In the genomic region with DNA sequence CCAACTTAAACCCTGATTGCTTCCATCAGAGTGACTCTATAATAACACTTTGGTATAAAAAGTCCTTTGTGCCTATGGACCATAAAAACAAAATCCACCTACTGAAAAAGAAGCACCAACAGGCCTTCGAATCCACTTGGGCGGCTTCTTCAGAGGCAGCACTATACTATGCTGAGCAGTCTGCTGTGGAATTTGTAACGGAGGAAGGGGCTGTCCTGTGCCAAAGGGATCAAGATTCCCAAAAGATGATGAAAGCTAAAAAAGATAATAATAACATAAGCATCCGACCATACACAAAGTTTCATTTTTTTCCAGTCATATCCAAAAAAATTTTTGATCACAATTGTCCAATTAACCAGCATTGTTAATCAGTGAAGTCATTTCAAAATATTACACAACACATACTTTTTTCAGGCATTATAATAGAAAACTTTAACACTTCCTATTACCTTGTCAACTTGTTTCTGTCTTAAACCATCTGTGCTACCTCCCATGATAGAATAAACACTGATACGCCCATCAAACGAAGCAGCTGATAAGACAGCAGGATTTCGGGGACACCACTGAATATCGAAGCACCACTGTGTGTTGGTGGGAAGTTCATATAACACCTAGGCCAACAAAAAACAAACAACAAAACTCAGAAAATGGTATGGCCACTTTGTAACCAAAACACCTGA, we compare ENCODE assay signal across 17 cellular contexts. TPM values are rescaled to one million over a fixed set of nuclear protein-coding genes. Genes with fewer than 3 reads are reported as not detected.
DNase-seq lines count a peak whose midpoint lies in the region; ATAC-seq, FAIRE-seq and TF ChIP-seq lines count a peak whose summit lies in the region.
"Had no signal": no experiment of that assay in that cellular context is flagged by ENCODE, and none has a peak within 500 bp of the region (broad histone marks: within the 10 kb centered on the region; RNA-seq: fewer than 3 reads in every experiment).

No MANE protein-coding gene starts in this region.

- CTCF ChIA-PET in HepG2 (lab: Yijun Ruan, JAX; ENCODE audit: low intra/inter-chr PET ratio, low total read pairs): no interaction called here
- CTCF ChIA-PET in SK-N-SH (lab: Yijun Ruan, JAX): interaction anchor here (1.2 to 1.9 kb wide), 2 partner anchors 15 to 16 kb away, joined by 3 to 10 read pairs; no protein-coding TSS in a partner anchor

- H3K36me3 ChIP-seq in HepG2 (replicated peaks in 1 of 2; ENCODE audit: control insufficient read depth in 1 of 2, insufficient read depth in 2 of 2, low read length in 2 of 2) (peaks cover 19 to 81% of the 10 kb centered on the region in 2 experiments), right lobe of liver (peaks cover 10 to 91% (median 58%) of the 10 kb centered on the region in 4 donors), SK-N-SH (replicated peaks in 1 of 2; ENCODE audit: control insufficient read depth in 1 of 2, insufficient read depth in 2 of 2, low read length in 1 of 2) (peaks cover 66 to 88% of the 10 kb centered on the region in 2 experiments), spleen (peaks cover 5 to 100% (median 84%) of the 10 kb centered on the region in 6 donors)

- peaks cover 28% of the 10 kb centered on the region for H3K79me2 ChIP-seq in HepG2 (ENCODE audit: insufficient read depth, low read length)
- H3K79me2 ChIP-seq in SK-N-SH (ENCODE audit: insufficient read depth): peaks cover 80% of the 10 kb centered on the region

- in situ Hi-C loops in HepG2 (cut with HindIII; ENCODE audit: extremely low pct_ligation_motif_present, low pct_unique_long_range_greater_than_20kb): no loop called here

- TF ChIP-seq RAD21 in HepG2 (CRISPR knock-in tag; IDR thresholded peaks at IDR 0.05): no peak
- TF ChIP-seq RAD21 in SK-N-SH (IDR thresholded peaks at IDR 0.05; ENCODE audit: low read length): no peak

- H3F3A ChIP-seq in SK-N-SH (replicated peaks; ENCODE audit: insufficient read depth): peaks cover 73% of the 10 kb centered on the region

- no peak overlapping the region for H3K27ac ChIP-seq in HepG2 (ENCODE audit: extremely low read length, insufficient read depth, low read length)
- H3K27ac ChIP-seq in right lobe of liver: no peak overlapping the region
- H3K27ac ChIP-seq in SK-N-SH (ENCODE audit: low read depth in 2 of 2, low read length in 1 of 2): peak overlapping the region; percentile 12 to 92; a peak in 3 of 4 replicates
- peak overlapping the region; percentile 83 for H3K27ac ChIP-seq in epithelial cell of prostate
- peak overlapping the region in 7 of 8 donors; percentile 53 to 83 (median 75) for H3K27ac ChIP-seq in spleen
- H3K27ac ChIP-seq: cardiac muscle cell had no signal

- TF ChIP-seq EP300 in HepG2 (IDR thresholded peaks at IDR 0.05; ENCODE audit: low read depth in 2 of 2, low read length in 2 of 2) (no peak), HepG2 (CRISPR knock-in tag; IDR thresholded peaks at IDR 0.05; ENCODE audit: borderline replicate concordance) (no peak), SK-N-SH (IDR thresholded peaks at IDR 0.05; ENCODE audit: borderline replicate concordance in 1 of 2, low read depth in 1 of 2, low read length in 1 of 2) (no peak)

- TF ChIP-seq POLR2A in HepG2 (IDR thresholded peaks at IDR 0.05; ENCODE audit: insufficient read depth in 1 of 2, low read depth in 2 of 2, low read length in 2 of 2) (no peak; a peak in 1 of 4 replicates), right lobe of liver (IDR thresholded peaks at IDR 0.05) (no peak), spleen (IDR thresholded peaks at IDR 0.05) (no peak)

- intact Hi-C loops in HepG2 (cut with micrococcal nuclease; ENCODE audit: unreplicated experiment) (no loop called here), right lobe of liver (cut with DNase I) (no loop called here), spleen (cut with DNase I; ENCODE audit: low total_unique reads) (no loop called here)

- no peak for DNase-seq in HepG2 (ENCODE audit: low spot score)
- DNase-seq in right lobe of liver: no peak
- DNase-seq in SK-N-SH: no peak
- DNase-seq in epithelial cell of prostate (ENCODE audit: low read depth, low spot score): no peak
- DNase-seq in spleen: no peak
- no peak for DNase-seq in KG1 (lab: John Stamatoyannopoulos, UW)
- DNase-seq in glomerular visceral epithelial cell (ENCODE audit: extremely low spot score): no peak
- DNase-seq: activated CD4-positive, CD25-positive, alpha-beta regulatory T cell treated with anti-CD3 and anti-CD28 coated beads, Interleukin-2, amount 50 U/mL, for 72 hours; DMS79 treated with DMSO at 0.1 percent for 48 hours; endodermal cell; heart left ventricle; NCI-H1048; NCI-H2171; stimulated activated CD4-positive, alpha-beta T cell treated with anti-CD3 and anti-CD28 coated beads, Interleukin-4, amount 100 ng/mL, for 24 hours had no signal

- ATAC-seq in HepG2: peak; percentile 16; the same call in 2 of the 3 replicates
- no peak for ATAC-seq in right lobe of liver
- no peak for ATAC-seq in GM19328 (IDR thresholded peaks at IDR 0.05; ENCODE audit: unreplicated experiment)
- ATAC-seq: GM12878, heart left ventricle had no signal

- WGBS in HepG2 (ENCODE audit: low lambda C conversion rate): 96% methylated on average over 8 of the region's 8 CpGs
- 82% methylated on average over 8 of the region's 8 CpGs for WGBS in right lobe of liver (ENCODE audit: insufficient coverage, low coverage, low lambda C conversion rate, missing lambda C conversion rate)
- WGBS in SK-N-SH (ENCODE audit: low lambda C conversion rate): 94% methylated on average over 8 of the region's 8 CpGs
- 85 to 91% (median 89%) methylated on average over 8 of the region's 8 CpGs for WGBS in spleen, 5 donors

- no peaks in the 10 kb centered on the region for H3K9me2 ChIP-seq in SK-N-SH

- H3K9ac ChIP-seq in HepG2 (ENCODE audit: insufficient read depth, low read depth, low read length) (no peak overlapping the region), SK-N-SH (peak overlapping the region; percentile 55; the same call in 1 of the 2 replicates)

- no peaks in the 10 kb centered on the region for H3K9me3 ChIP-seq in HepG2 (ENCODE audit: low read length)
- no peaks in the 10 kb centered on the region for H3K9me3 ChIP-seq in right lobe of liver
- H3K9me3 ChIP-seq in SK-N-SH: no peaks in the 10 kb centered on the region
- H3K9me3 ChIP-seq in spleen: no peaks in the 10 kb centered on the region
- H3K9me3 ChIP-seq: heart left ventricle had no signal

- H3K4me2 ChIP-seq in HepG2 (ENCODE audit: low read depth, low read length): no peak overlapping the region
- peak overlapping the region; percentile 58; the same call in 1 of the 2 replicates for H3K4me2 ChIP-seq in SK-N-SH

- H3K27me3 ChIP-seq in HepG2 (ENCODE audit: control insufficient read depth in 1 of 2, insufficient read depth in 2 of 2, low read length in 2 of 2) (no peaks in the 10 kb centered on the region), right lobe of liver (no peaks in the 10 kb centered on the region), SK-N-SH (ENCODE audit: insufficient read depth) (no peaks in the 10 kb centered on the region), spleen (replicated peaks in 1 of 7) (no peaks in the 10 kb centered on the region)
- H3K27me3 ChIP-seq: cardiac muscle cell, heart left ventricle had no signal

- H3K4me3 ChIP-seq in HepG2 (replicated peaks in 1 of 3; ENCODE audit: insufficient read depth in 1 of 3, low read depth in 2 of 3, low read length in 3 of 3): no peak overlapping the region
- H3K4me3 ChIP-seq in right lobe of liver: no peak overlapping the region
- no peak overlapping the region for H3K4me3 ChIP-seq in SK-N-SH (ENCODE audit: low read depth in 2 of 2, low read length in 1 of 2)
- no peak overlapping the region for H3K4me3 ChIP-seq in spleen
- H3K4me3 ChIP-seq: cardiac muscle cell, GM12878, heart left ventricle had no signal

- no peaks in the 10 kb centered on the region for H3K4me1 ChIP-seq in HepG2 (ENCODE audit: insufficient read depth, low read length)
- H3K4me1 ChIP-seq in right lobe of liver: no peaks in the 10 kb centered on the region
- H3K4me1 ChIP-seq in SK-N-SH (ENCODE audit: control insufficient read depth in 1 of 2, insufficient read depth in 2 of 2, low read depth in 1 of 2, low read length in 1 of 2): peaks cover 0 to 8% of the 10 kb centered on the region in 2 experiments; a peak in 1 of 4 replicates
- peaks cover 4 to 31% (median 17%) of the 10 kb centered on the region in 6 donors for H3K4me1 ChIP-seq in spleen

- no peak for FAIRE-seq in HepG2 (lab: Jason Lieb, UNC)
- FAIRE-seq: GM12878 had no signal

- no peak overlapping the region for H2AFZ ChIP-seq in HepG2 (ENCODE audit: low read length)
- no peak overlapping the region for H2AFZ ChIP-seq in SK-N-SH (ENCODE audit: low read depth)

- TF ChIP-seq CTCF in HepG2 (CRISPR knock-in tag; IDR thresholded peaks at IDR 0.05) (no peak), right lobe of liver (IDR thresholded peaks at IDR 0.05) (no peak), SK-N-SH (IDR thresholded peaks at IDR 0.05) (no peak), spleen (IDR thresholded peaks at IDR 0.05 in 8 of 11, conservative IDR thresholded peaks at IDR 0.05 in 3 of 11) (no peak)

- POLR2A ChIA-PET in HepG2 (lab: Yijun Ruan, JAX): interaction anchor here (0.8 kb wide), 1 partner anchor 19 kb away, joined by 3 read pairs; no protein-coding TSS in a partner anchor
- POLR2A ChIA-PET in SK-N-SH (lab: Yijun Ruan, JAX): no interaction called here

- no TSS peak for BruUV-seq in HepG2 (replicated peaks; lab: Mats Ljungman, UMichigan)

- H4K20me1 ChIP-seq in HepG2 (ENCODE audit: insufficient read depth, low read length): peaks cover 17% of the 10 kb centered on the region; the same call in 1 of the 2 replicates
- H4K20me1 ChIP-seq in SK-N-SH (ENCODE audit: insufficient read depth): 0 out of 2 replicates have a peak, but pooled peaks cover 6% of the 10 kb centered on the region

RNA-seq across cellular contexts. Expression of a gene that starts 24.1 kb away (rescaled TPM):
- total RNA-seq in HepG2 (2016; rRNA removed; fragmentation: Illumina TruSeq; extraction: Trizol): 231 and 351 TPM in 2 replicates
- 153 and 165 TPM in 2 replicates for total RNA-seq in HepG2 (2016; cell fraction: cytosol; rRNA removed; fragmentation: Illumina TruSeq; extraction: Trizol; ENCODE audit: low read depth)
- total RNA-seq in HepG2 (2016; cell fraction: insoluble cytoplasmic fraction; rRNA removed; fragmentation: Illumina TruSeq; extraction: Trizol): 221 and 327 TPM in 2 replicates
- 126 and 145 TPM in 2 replicates for total RNA-seq in HepG2 (2016; cell fraction: membrane; rRNA removed; fragmentation: Illumina TruSeq; extraction: Trizol)
- total RNA-seq in HepG2 (2016; cell fraction: nucleus; rRNA removed; fragmentation: Illumina TruSeq; extraction: Trizol): 296 and 335 TPM in 2 replicates
- 367 and 435 TPM in 2 replicates for polyA plus RNA-seq in HepG2 (2011; rRNA removed)
- 222 and 250 TPM in 2 replicates for polyA plus RNA-seq in HepG2 (2011; cell fraction: cytosol; rRNA removed)
- polyA plus RNA-seq in HepG2 (2011; cell fraction: nucleus; rRNA removed): 292 and 298 TPM in 2 replicates
- 231 and 278 TPM in 2 replicates for polyA plus RNA-seq in HepG2 (2012)
- polyA plus RNA-seq in HepG2 (2016; cell fraction: cytosol; fragmentation: Illumina TruSeq; extraction: Trizol; ENCODE audit: low read depth): 19.0 and 23.6 TPM in 2 replicates
- polyA plus RNA-seq in HepG2 (2016; cell fraction: insoluble cytoplasmic fraction; fragmentation: Illumina TruSeq; extraction: Trizol; ENCODE audit: low read depth): 346 and 349 TPM in 2 replicates
- 56.3 and 61.4 TPM in 2 replicates for polyA plus RNA-seq in HepG2 (2016; cell fraction: membrane; fragmentation: Illumina TruSeq; extraction: Trizol; ENCODE audit: low read depth)
- polyA plus RNA-seq in HepG2 (2016; cell fraction: nucleus; fragmentation: Illumina TruSeq; extraction: Trizol; ENCODE audit: insufficient read depth, low read depth): 365 and 398 TPM in 2 replicates
- polyA minus RNA-seq in HepG2 (2011; rRNA and poly(A)+ RNA removed; ENCODE audit: low replicate concordance): 130 and 600 TPM in 2 replicates
- 218 and 219 TPM in 2 replicates for polyA minus RNA-seq in HepG2 (2011; cell fraction: cytosol; rRNA and poly(A)+ RNA removed)
- polyA minus RNA-seq in HepG2 (2011; cell fraction: nucleus; rRNA and poly(A)+ RNA removed): 778 and 787 TPM in 2 replicates
- 100 to 1,000 TPM; 117 to 161 (median 128) TPM for total RNA-seq in right lobe of liver
- polyA plus RNA-seq in SK-N-SH (2012; rRNA removed): 147 and 191 TPM in 2 replicates
- polyA plus RNA-seq in SK-N-SH (2012; cell fraction: cytosol; rRNA removed): 141 and 148 TPM in 2 replicates
- polyA plus RNA-seq in SK-N-SH (2012; cell fraction: nucleus; rRNA removed): 118 and 233 TPM in 2 replicates
- 100 to 1,000 TPM; 133 to 204 (median 164) TPM for total RNA-seq in spleen
- polyA plus RNA-seq in spleen: 10 to 100 TPM; 63.6 to 71.1 (median 64.7) TPM

RNA-seq across cellular contexts. Expression of a gene that starts 33.7 kb away (rescaled TPM):
- total RNA-seq in HepG2 (2016; rRNA removed; fragmentation: Illumina TruSeq; extraction: Trizol) (7.2 and 11.4 TPM in 2 replicates), right lobe of liver (1 to 10 TPM in 5 of 6 experiments, under 1 TPM in 1; 0.92 to 3.8 (median 3.0) TPM), spleen (1 to 10 TPM; 2.8 to 8.1 (median 3.6) TPM)
- total RNA-seq in HepG2 (2016; cell fraction: cytosol; rRNA removed; fragmentation: Illumina TruSeq; extraction: Trizol; ENCODE audit: low read depth): 1.2 and 2.2 TPM in 2 replicates
- total RNA-seq in HepG2 (2016; cell fraction: insoluble cytoplasmic fraction; rRNA removed; fragmentation: Illumina TruSeq; extraction: Trizol): 7.7 and 12.8 TPM in 2 replicates
- total RNA-seq in HepG2 (2016; cell fraction: membrane; rRNA removed; fragmentation: Illumina TruSeq; extraction: Trizol): 5.3 and 5.5 TPM in 2 replicates
- 7.6 and 8.8 TPM in 2 replicates for total RNA-seq in HepG2 (2016; cell fraction: nucleus; rRNA removed; fragmentation: Illumina TruSeq; extraction: Trizol)
- polyA plus RNA-seq in HepG2 (2011; rRNA removed) (4.8 and 6.0 TPM in 2 replicates), SK-N-SH (2012; rRNA removed) (1.5 and 1.6 TPM in 2 replicates), spleen (1 to 10 TPM; 1.8 to 2.4 (median 2.1) TPM)
- polyA plus RNA-seq in HepG2 (2011; cell fraction: cytosol; rRNA removed): 1.6 and 2.5 TPM in 2 replicates
- polyA plus RNA-seq in HepG2 (2011; cell fraction: nucleus; rRNA removed): 3.3 and 5.5 TPM in 2 replicates
- 4.3 and 4.8 TPM in 2 replicates for polyA plus RNA-seq in HepG2 (2012)
- 0.57 and 0.67 TPM in 2 replicates for polyA plus RNA-seq in HepG2 (2016; cell fraction: cytosol; fragmentation: Illumina TruSeq; extraction: Trizol; ENCODE audit: low read depth)
- polyA plus RNA-seq in HepG2 (2016; cell fraction: insoluble cytoplasmic fraction; fragmentation: Illumina TruSeq; extraction: Trizol; ENCODE audit: low read depth): 4.5 and 7.1 TPM in 2 replicates
- polyA plus RNA-seq in HepG2 (2016; cell fraction: membrane; fragmentation: Illumina TruSeq; extraction: Trizol; ENCODE audit: low read depth): 0.98 and 1.1 TPM in 2 replicates
- 10.1 and 11.6 TPM in 2 replicates for polyA plus RNA-seq in HepG2 (2016; cell fraction: nucleus; fragmentation: Illumina TruSeq; extraction: Trizol; ENCODE audit: insufficient read depth, low read depth)
- 3.1 and 5.1 TPM in 2 replicates for polyA minus RNA-seq in HepG2 (2011; rRNA and poly(A)+ RNA removed; ENCODE audit: low replicate concordance)
- 5.0 and 5.4 TPM in 2 replicates for polyA minus RNA-seq in HepG2 (2011; cell fraction: cytosol; rRNA and poly(A)+ RNA removed)
- polyA minus RNA-seq in HepG2 (2011; cell fraction: nucleus; rRNA and poly(A)+ RNA removed): 12.1 and 13.3 TPM in 2 replicates
- 1.5 and 1.7 TPM in 2 replicates for polyA plus RNA-seq in SK-N-SH (2012; cell fraction: cytosol; rRNA removed)
- polyA plus RNA-seq in SK-N-SH (2012; cell fraction: nucleus; rRNA removed): 1.2 and 3.7 TPM in 2 replicates

Comparison
In these comparisons a context has a peak if more than half of its experiments do, and no peak if none do; other contexts are left out.
1. H3K27ac ChIP-seq: peak in SK-N-SH (2 of 2), epithelial cell of prostate (single experiment) and spleen (7 of 8); none in HepG2 (single experiment) and right lobe of liver (0 of 3).